ENCODE assay signal across 11 cellular contexts in the genomic region with DNA sequence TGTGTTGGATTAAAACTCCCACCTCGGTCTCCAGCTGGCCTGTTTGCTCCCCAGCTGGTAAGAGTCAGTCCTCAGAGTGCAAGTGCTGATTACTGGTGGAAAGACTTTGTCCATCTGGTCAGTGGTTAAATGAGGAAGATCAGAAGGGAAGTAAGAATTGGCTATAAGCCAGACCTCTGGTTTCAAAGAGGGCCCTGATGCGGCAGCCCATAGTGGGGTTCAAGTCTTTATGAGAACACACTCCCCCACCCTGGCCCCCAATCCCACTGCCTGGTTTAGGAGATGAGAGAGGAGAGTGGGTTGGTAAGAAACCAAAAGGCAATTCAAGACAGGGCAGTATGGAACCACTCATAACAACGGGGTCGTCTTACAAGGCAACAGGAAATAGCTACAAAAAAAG.
DNase-seq lines count a peak whose midpoint lies in the region; ATAC-seq and TF ChIP-seq lines count a peak whose summit lies in the region.
"Had no signal": no experiment of that assay in that cellular context is flagged by ENCODE, and none has a peak within 500 bp of the region (broad histone marks: within the 10 kb centered on the region; RNA-seq: fewer than 3 reads in every experiment).

No MANE protein-coding gene starts in this region.

- TF ChIP-seq CTCF in vagina (IDR thresholded peaks at IDR 0.05): no peak

- no peaks in the 10 kb centered on the region for H3K4me1 ChIP-seq in vagina
- H3K4me1 ChIP-seq: A549 had no signal

- no peaks in the 10 kb centered on the region for H3K9me3 ChIP-seq in vagina
- H3K9me3 ChIP-seq: A549 had no signal

- intact Hi-C loops in Right ventricle myocardium superior (cut with DNase I): loop anchor here (5.0 kb wide), 1 partner anchor 86 kb away; no protein-coding TSS in a partner anchor
- intact Hi-C loops in vagina (cut with DNase I): no loop called here

- H3K27me3 ChIP-seq in vagina: no peaks in the 10 kb centered on the region

- TF ChIP-seq POLR2A in vagina (IDR thresholded peaks at IDR 0.05): no peak

- DNase-seq in NCI-H524 (lab: John Stamatoyannopoulos, UW) (peak; percentile 19 to 59), NCI-H524 treated with DMSO at 0.1 percent for 48 hours (lab: John Stamatoyannopoulos, UW) (no peak), Right ventricle myocardium superior (peak; percentile 49), vagina (ENCODE audit: extremely low spot score in 2 of 2) (no peak), activated gamma-delta T cell treated with Interleukin-2 at 50 U/mL for 16 hours (no peak)
- DNase-seq in activated CD8-positive, alpha-beta memory T cell treated with anti-CD3 and anti-CD28 coated beads for 24 hours: no peak
- DNase-seq: HCEC 1CT, SIG-M5 had no signal

- peak overlapping the region; percentile 29 for H3K27ac ChIP-seq in vagina
- H3K27ac ChIP-seq: A549 had no signal

- H3K4me3 ChIP-seq in vagina: no peak overlapping the region
- H3K4me3 ChIP-seq: A549 had no signal

- ATAC-seq in HG03469 (IDR thresholded peaks at IDR 0.05; ENCODE audit: unreplicated experiment) (peak; percentile 55), Right ventricle myocardium superior (ENCODE audit: poor library complexity) (peak; percentile 83), HG03439 (IDR thresholded peaks at IDR 0.05; ENCODE audit: unreplicated experiment) (no peak)
- ATAC-seq: A549 had no signal

- no peaks in the 10 kb centered on the region for H3K36me3 ChIP-seq in vagina

Comparison
In these comparisons a context has a peak if more than half of its experiments do, and no peak if none do; other contexts are left out.
1. DNase-seq: peak in NCI-H524 (2 of 2) and Right ventricle myocardium superior (single experiment); none in NCI-H524 treated with DMSO at 0.1 percent for 48 hours (single experiment), vagina (0 of 2), activated CD8-positive, alpha-beta memory T cell treated with anti-CD3 and anti-CD28 coated beads for 24 hours (single experiment) and activated gamma-delta T cell treated with Interleukin-2 at 50 U/mL for 16 hours (single experiment).